10 cellular contexts compared by ENCODE assay signal in the genomic region with DNA sequence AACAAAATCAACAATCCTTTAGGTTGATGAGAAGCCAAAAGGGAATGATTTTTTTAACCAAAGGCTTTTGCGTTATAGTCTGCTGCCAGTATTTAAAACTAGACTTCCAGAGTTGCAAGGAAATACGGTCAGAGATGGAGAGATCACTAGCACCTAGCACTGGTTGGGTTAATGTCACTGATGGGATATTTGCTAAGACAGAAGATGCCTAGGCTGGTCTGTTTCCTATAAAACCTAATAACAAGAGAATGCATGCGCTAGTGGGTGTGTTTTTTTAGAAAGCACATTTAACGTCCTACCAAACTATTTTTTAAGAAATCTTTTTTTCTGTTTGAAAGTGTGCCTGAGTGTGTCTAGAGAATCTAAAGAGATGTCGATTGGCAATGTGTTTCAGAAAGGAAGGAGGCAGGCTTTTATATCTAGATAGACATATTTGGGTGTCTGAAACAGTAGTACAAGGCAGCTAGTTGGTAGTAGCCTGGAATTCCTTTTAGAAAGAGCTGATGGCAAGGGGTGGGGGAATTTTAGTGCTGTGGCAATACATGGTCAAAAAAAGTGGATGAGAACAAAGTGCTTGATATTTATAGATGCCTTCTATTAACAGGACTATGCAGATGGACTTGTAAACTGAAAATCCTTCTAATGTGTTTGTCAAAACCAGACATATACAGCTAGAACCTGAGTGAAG. TPM values are rescaled to one million over a fixed set of nuclear protein-coding genes. Genes with fewer than 3 reads are reported as not detected.
DNase-seq lines count a peak whose midpoint lies in the region; ATAC-seq and TF ChIP-seq lines count a peak whose summit lies in the region.
"Had no signal": no experiment of that assay in that cellular context is flagged by ENCODE, and none has a peak within 500 bp of the region (broad histone marks: within the 10 kb centered on the region; RNA-seq: fewer than 3 reads in every experiment).

No MANE protein-coding gene starts in this region.

- H3K36me3 ChIP-seq in right atrium auricular region (peaks cover 42% of the 10 kb centered on the region), rectal smooth muscle tissue (ENCODE audit: control insufficient read depth, insufficient read depth, low read length) (no peaks in the 10 kb centered on the region)

- in situ Hi-C loops in astrocyte of the spinal cord (cut with HindIII; ENCODE audit: low sequenced_read_pairs), result no loop called here

- H3K4me1 ChIP-seq in right atrium auricular region (peaks cover 0 to 61% of the 10 kb centered on the region in 2 donors), rectal smooth muscle tissue (ENCODE audit: control insufficient read depth, insufficient read depth, low read length) (peaks cover 30% of the 10 kb centered on the region)

- H3K27me3 ChIP-seq in right atrium auricular region, result no peaks in the 10 kb centered on the region
- no peaks in the 10 kb centered on the region for H3K27me3 ChIP-seq in rectal smooth muscle tissue (ENCODE audit: control insufficient read depth, insufficient read depth, low read length)

- DNase-seq in EH (ENCODE audit: low read depth) (peak; percentile 49), astrocyte of the spinal cord (ENCODE audit: low read depth, low spot score) (peak; percentile 49), right atrium auricular region (ENCODE audit: low spot score) (no peak), DMS79 treated with DMSO at 0.1 percent for 48 hours (lab: John Stamatoyannopoulos, UW) (no peak), HK-2 (ENCODE audit: unreplicated experiment) (no peak)
- DNase-seq: activated T-cell treated with anti-CD3 and anti-CD28 coated beads, Interleukin-2, amount 50 U/mL, for 1 hour; stimulated activated naive CD4-positive, alpha-beta T cell had no signal

- TF ChIP-seq CTCF in astrocyte of the spinal cord (IDR thresholded peaks at IDR 0.05; ENCODE audit: low read depth, low read length) (no peak), right atrium auricular region (IDR thresholded peaks at IDR 0.05) (no peak)

- peak overlapping the region; percentile 84 to 97 for H3K27ac ChIP-seq in right atrium auricular region
- H3K27ac ChIP-seq in rectal smooth muscle tissue (ENCODE audit: low read depth, low read length), result peak overlapping the region; percentile 96

- no peaks in the 10 kb centered on the region for H3K9me3 ChIP-seq in right atrium auricular region

- ATAC-seq in HG03045 (IDR thresholded peaks at IDR 0.05; ENCODE audit: unreplicated experiment) (no peak), GM19035 (IDR thresholded peaks at IDR 0.05; ENCODE audit: unreplicated experiment) (no peak)

- H3K4me3 ChIP-seq in astrocyte of the spinal cord (ENCODE audit: low read depth, low read length) (peak overlapping the region; percentile 61), right atrium auricular region (peak overlapping the region; percentile 61 to 67), rectal smooth muscle tissue (ENCODE audit: low read length) (peak overlapping the region; percentile 68)

- H3K9ac ChIP-seq in rectal smooth muscle tissue (ENCODE audit: low read length), result peak overlapping the region; percentile 55

RNA-seq across cellular contexts. Expression of a gene that starts 0.9 kb away (rescaled TPM):
- total RNA-seq in right atrium auricular region, result 100 to 1,000 TPM; 119 to 157 TPM

Comparison
In these comparisons a context has a peak if more than half of its experiments do, and no peak if none do; other contexts are left out.
1. DNase-seq: peak in EH (single experiment) and astrocyte of the spinal cord (single experiment); none in right atrium auricular region (single experiment), DMS79 treated with DMSO at 0.1 percent for 48 hours (single experiment) and HK-2 (single experiment).
2. Peak in every context shown above with its lines, with median percentiles within 50 percentile points of each other: H3K4me3 ChIP-seq.